In the genomic region with DNA sequence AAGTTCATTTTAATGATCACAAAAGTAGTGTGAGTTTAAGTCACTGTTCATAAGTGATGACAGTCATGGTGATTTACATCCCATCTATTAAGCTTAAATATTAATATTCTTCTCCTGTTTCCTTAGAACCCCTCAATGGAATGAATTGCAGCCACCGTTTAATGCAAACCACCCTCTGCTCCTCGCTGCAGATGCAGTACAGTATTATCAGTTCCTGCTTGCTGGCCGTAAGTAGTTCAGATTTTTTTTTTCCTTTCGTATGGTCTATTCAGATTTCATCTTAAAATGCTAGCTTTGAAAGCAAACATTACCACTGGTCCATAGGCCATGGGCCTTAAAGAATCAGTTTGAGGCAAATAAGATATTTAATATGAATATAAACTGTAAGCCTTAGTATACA, we compare ENCODE assay signal across 18 cellular contexts.
DNase-seq lines count a peak whose midpoint lies in the region; ATAC-seq, FAIRE-seq and TF ChIP-seq lines count a peak whose summit lies in the region.
"Had no signal": no experiment of that assay in that cellular context is flagged by ENCODE, and none has a peak within 500 bp of the region (broad histone marks: within the 10 kb centered on the region; RNA-seq: fewer than 3 reads in every experiment).

No MANE protein-coding gene starts in this region.

- TF ChIP-seq EP300 in A549 (IDR thresholded peaks at IDR 0.05) = no peak

- no peak overlapping the region for H3K4me3 ChIP-seq in A549
- no peak overlapping the region for H3K4me3 ChIP-seq in GM23338
- H3K4me3 ChIP-seq: HAP-1 had no signal

- H3K79me2 ChIP-seq in GM23338 (replicated peaks; ENCODE audit: insufficient read depth) = no peaks in the 10 kb centered on the region

- no peak for TF ChIP-seq CTCF in A549 (IDR thresholded peaks at IDR 0.05)
- TF ChIP-seq CTCF in nephron (IDR thresholded peaks at IDR 0.05; ENCODE audit: unreplicated experiment in 3 of 3) = no peak
- no peak for TF ChIP-seq CTCF in GM23338 (conservative IDR thresholded peaks at IDR 0.05; ENCODE audit: low read depth in 2 of 2)

- H3K4me2 ChIP-seq in A549 (no peak overlapping the region), GM23338 (no peak overlapping the region)

- H3K4me1 Mint-ChIP-seq in nephron = peaks cover 11% of the 10 kb centered on the region
- H3K4me1 Mint-ChIP-seq in GM23338 = no peaks in the 10 kb centered on the region
- H3K4me1 Mint-ChIP-seq: CD4-positive, CD25-positive, alpha-beta regulatory T cell; CD8-positive, alpha-beta memory T cell had no signal

- H3K4me3 Mint-ChIP-seq in nephron (peak overlapping the region in 2 of 3 experiments; percentile 37 to 38), GM23338 (no peak overlapping the region)
- H3K4me3 Mint-ChIP-seq: CD4-positive, CD25-positive, alpha-beta regulatory T cell; CD8-positive, alpha-beta memory T cell had no signal

- H3K36me3 ChIP-seq in GM23338 (ENCODE audit: insufficient read depth) = no peaks in the 10 kb centered on the region
- H3K36me3 ChIP-seq: BE2C, HAP-1 had no signal

- H3K27me3 ChIP-seq in GM23338 (ENCODE audit: insufficient read depth) = no peaks in the 10 kb centered on the region
- H3K27me3 ChIP-seq: BE2C had no signal

- FAIRE-seq in A549 (lab: Jason Lieb, UNC) = peak; percentile 32
- FAIRE-seq: GM12892, H1 had no signal

- DNase-seq in A549 (ENCODE audit: low read depth in 1 of 2, low spot score in 1 of 2) (no peak), DMS 273 treated with DMSO at 0.1 percent for 48 hours (lab: John Stamatoyannopoulos, UW) (peak; percentile 9), NCI-H524 treated with DMSO at 0.1 percent for 48 hours (lab: John Stamatoyannopoulos, UW) (peak; percentile 94), amniotic stem cell (lab: John Stamatoyannopoulos, UW) (no peak), GM23338 (ENCODE audit: low spot score) (no peak)
- DNase-seq: ACHN; BE2C; C1 segment of cervical spinal cord; CD4-positive, CD25-positive, alpha-beta regulatory T cell; CD8-positive, alpha-beta memory T cell; COR-L47; DMS153; DMS79; GDM1 had no signal

- no peaks in the 10 kb centered on the region for H4K20me1 ChIP-seq in GM23338 (replicated peaks; ENCODE audit: insufficient read depth)

- ATAC-seq in A549 (no peak), GM23338 (no peak)

- POLR2A ChIA-PET in A549 (lab: Yijun Ruan, JAX) = no interaction called here

- no peaks in the 10 kb centered on the region for H3K4me1 ChIP-seq in A549
- no peaks in the 10 kb centered on the region for H3K4me1 ChIP-seq in GM23338 (ENCODE audit: insufficient read depth)
- H3K4me1 ChIP-seq: HAP-1 had no signal

- no peak for TF ChIP-seq POLR2A in A549 (IDR thresholded peaks at IDR 0.05; ENCODE audit: low read length)

- peaks cover 29% of the 10 kb centered on the region for H3K36me3 Mint-ChIP-seq in nephron (ENCODE audit: low read depth)
- H3K36me3 Mint-ChIP-seq in GM23338 (ENCODE audit: low read depth) = peaks cover 5% of the 10 kb centered on the region; the same call in 1 of the 3 replicates

- H3K27ac ChIP-seq in A549 (no peak overlapping the region), GM23338 (ENCODE audit: low read depth) (no peak overlapping the region)

- H3K27me3 Mint-ChIP-seq in nephron (ENCODE audit: low read depth) (no peaks in the 10 kb centered on the region), GM23338 (ENCODE audit: insufficient read depth, low read depth, poor library complexity) (no peaks in the 10 kb centered on the region)
- H3K27me3 Mint-ChIP-seq: CD4-positive, CD25-positive, alpha-beta regulatory T cell; CD8-positive, alpha-beta memory T cell had no signal

- no peaks in the 10 kb centered on the region; the same call in 1 of the 2 replicates for H3K9me2 ChIP-seq in GM23338 (ENCODE audit: insufficient read depth)

- H3K27ac Mint-ChIP-seq in nephron (peak overlapping the region; percentile 50 to 73 (median 50)), GM23338 (no peak overlapping the region)
- H3K27ac Mint-ChIP-seq: CD4-positive, CD25-positive, alpha-beta regulatory T cell; CD8-positive, alpha-beta memory T cell had no signal

- 86% methylated on average over 4 of the region's 4 CpGs for WGBS in A549 (ENCODE audit: missing lambda C conversion rate)

- no peaks in the 10 kb centered on the region for H3K9me3 ChIP-seq in A549
- H3K9me3 ChIP-seq: BE2C, HAP-1 had no signal

- CTCF ChIA-PET in A549 (lab: Yijun Ruan, JAX) = interaction anchor here (1.2 to 2.2 kb wide), 3 partner anchors 272 to 368 kb away, joined by 3 to 10 read pairs (median 3); no protein-coding TSS in a partner anchor

- H3K9me3 Mint-ChIP-seq in nephron = no peaks in the 10 kb centered on the region
- no peaks in the 10 kb centered on the region for H3K9me3 Mint-ChIP-seq in GM23338
- H3K9me3 Mint-ChIP-seq: CD4-positive, CD25-positive, alpha-beta regulatory T cell; CD8-positive, alpha-beta memory T cell had no signal

- H2AFZ ChIP-seq in GM23338 = no peak overlapping the region

- no peaks in the 10 kb centered on the region for H3F3A ChIP-seq in GM23338 (replicated peaks; ENCODE audit: low read depth)

- TF ChIP-seq RAD21 in A549 (conservative IDR thresholded peaks at IDR 0.05 in 1 of 2, IDR thresholded peaks at IDR 0.05 in 1 of 2) = no peak

TF ChIP-seq in A549, 52 proteins besides CTCF, POLR2A, EP300 and RAD21:
- TF ChIP-seq SMC3 (IDR thresholded peaks at IDR 0.05) (no peak), MAZ (IDR thresholded peaks at IDR 0.05; ENCODE audit: borderline replicate concordance, low read depth, low read length) (no peak), REST (IDR thresholded peaks at IDR 0.05) (no peak), SREBF2 (IDR thresholded peaks at IDR 0.05) (no peak)

TF ChIP-seq in GM23338, 12 proteins besides CTCF, POLR2A, EP300 and RAD21:
- TF ChIP-seq, protein P1, sequence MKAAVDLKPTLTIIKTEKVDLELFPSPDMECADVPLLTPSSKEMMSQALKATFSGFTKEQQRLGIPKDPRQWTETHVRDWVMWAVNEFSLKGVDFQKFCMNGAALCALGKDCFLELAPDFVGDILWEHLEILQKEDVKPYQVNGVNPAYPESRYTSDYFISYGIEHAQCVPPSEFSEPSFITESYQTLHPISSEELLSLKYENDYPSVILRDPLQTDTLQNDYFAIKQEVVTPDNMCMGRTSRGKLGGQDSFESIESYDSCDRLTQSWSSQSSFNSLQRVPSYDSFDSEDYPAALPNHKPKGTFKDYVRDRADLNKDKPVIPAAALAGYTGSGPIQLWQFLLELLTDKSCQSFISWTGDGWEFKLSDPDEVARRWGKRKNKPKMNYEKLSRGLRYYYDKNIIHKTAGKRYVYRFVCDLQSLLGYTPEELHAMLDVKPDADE (IDR thresholded peaks at IDR 0.05) = no peak
TF ChIP-seq in GM23338: peak in this region for 0.

Comparison
In these comparisons a context has a peak if more than half of its experiments do, and no peak if none do; other contexts are left out.
1. DNase-seq: peak in DMS 273 treated with DMSO at 0.1 percent for 48 hours (single experiment) and NCI-H524 treated with DMSO at 0.1 percent for 48 hours (single experiment); none in A549 (0 of 2), amniotic stem cell (single experiment) and GM23338 (single experiment).